Comparison of ENCODE assay signal across 16 cellular contexts in genomic region chr5:99187611-99188010, GRCh38.
A peak's percentile ranks its signal among the peaks of the same experiment; 100 is the strongest.
DNase-seq lines count a peak whose midpoint lies in the region; ATAC-seq and TF ChIP-seq lines count a peak whose summit lies in the region.
"Had no signal": no experiment of that assay in that cellular context is flagged by ENCODE, and none has a peak within 500 bp of the region (broad histone marks: within the 10 kb centered on the region; RNA-seq: fewer than 3 reads in every experiment).

No MANE protein-coding gene starts in this region.

- H3K9ac ChIP-seq in PC-3 (ENCODE audit: low read length) = no peak overlapping the region
- H3K9ac ChIP-seq: BLaER1, KMS-11 had no signal

- POLR2A ChIA-PET in A673 (lab: Charles Lee; ENCODE audit: low non-redundant PET) (no interaction called here), PC-3 (lab: Charles Lee; ENCODE audit: unreplicated experiment) (no interaction called here)

- BruUV-seq in A673 (replicated peaks; lab: Mats Ljungman, UMichigan) (no TSS peak), PC-3 (replicated peaks; lab: Mats Ljungman, UMichigan) (no TSS peak)

- no peaks in the 10 kb centered on the region for H3K4me1 ChIP-seq in A673 (ENCODE audit: insufficient read depth, low read length, poor library complexity, severe bottlenecking)
- peaks cover 4% of the 10 kb centered on the region for H3K4me1 ChIP-seq in foreskin keratinocyte
- H3K4me1 ChIP-seq in osteoblast (ENCODE audit: insufficient read depth, low read length) = no peaks in the 10 kb centered on the region
- H3K4me1 ChIP-seq in PC-3 (ENCODE audit: insufficient read depth, low read length) = no peaks in the 10 kb centered on the region
- H3K4me1 ChIP-seq: BLaER1 had no signal

- H3F3A ChIP-seq in PC-3 (ENCODE audit: low read length, unreplicated experiment) = no peaks in the 10 kb centered on the region

- H3K9me2 ChIP-seq in PC-3 (replicated peaks; ENCODE audit: low read length) = no peaks in the 10 kb centered on the region

- no peak overlapping the region for H3K27ac ChIP-seq in A673 (ENCODE audit: low read depth, low read length, poor library complexity, severe bottlenecking)
- no peak overlapping the region for H3K27ac ChIP-seq in foreskin keratinocyte
- no peak overlapping the region for H3K27ac ChIP-seq in osteoblast (ENCODE audit: low read depth, low read length)
- no peak overlapping the region for H3K27ac ChIP-seq in PC-3 (ENCODE audit: low read length)
- H3K27ac ChIP-seq: BLaER1, KMS-11 had no signal

- DNase-seq in A673 (ENCODE audit: low spot score) (peak; percentile 4), OCI-M1 (lab: John Stamatoyannopoulos, UW) (peak; percentile 19), foreskin keratinocyte (no peak), osteoblast (ENCODE audit: insufficient read length, low spot score, missing footprints) (no peak), COLO829 (ENCODE audit: low spot score) (no peak), PC-3 (no peak)
- DNase-seq: NCI-H1048, NCI-H1436 treated with DMSO at 0.1 percent for 48 hours, NCI-H2081 treated with DMSO at 0.1 percent for 48 hours, NCI-H345, NCI-H526, SHP77 treated with DMSO at 0.1 percent for 48 hours had no signal

- H4K20me1 ChIP-seq in osteoblast (ENCODE audit: insufficient read depth, low read length) (no peaks in the 10 kb centered on the region), PC-3 (ENCODE audit: low read length) (no peaks in the 10 kb centered on the region)
- H4K20me1 ChIP-seq: BLaER1 had no signal

- H3K79me2 ChIP-seq in osteoblast (ENCODE audit: insufficient read depth, low read length) (no peaks in the 10 kb centered on the region), PC-3 (ENCODE audit: low read length) (no peaks in the 10 kb centered on the region)

- H3K4me2 ChIP-seq in osteoblast (ENCODE audit: insufficient read depth, low read length) (no peak overlapping the region), PC-3 (ENCODE audit: low read length) (no peak overlapping the region)
- H3K4me2 ChIP-seq: BLaER1, GM23338, KMS-11 had no signal

- no peak overlapping the region for H2AFZ ChIP-seq in osteoblast (ENCODE audit: low read length)
- H2AFZ ChIP-seq in PC-3 (ENCODE audit: low read length) = no peak overlapping the region
- H2AFZ ChIP-seq: GM23338 had no signal

- no peak overlapping the region for H3K4me3 ChIP-seq in A673 (ENCODE audit: low read depth, low read length, poor library complexity, severe bottlenecking)
- no peak overlapping the region for H3K4me3 ChIP-seq in osteoblast (ENCODE audit: insufficient read depth, low read length)
- no peak overlapping the region for H3K4me3 ChIP-seq in PC-3 (ENCODE audit: low read length)
- H3K4me3 ChIP-seq: BLaER1, GM23338 had no signal

- H3K36me3 ChIP-seq in A673 (ENCODE audit: insufficient read depth, low read length, poor library complexity, severe bottlenecking) (no peaks in the 10 kb centered on the region), osteoblast (ENCODE audit: insufficient read depth, low read length) (no peaks in the 10 kb centered on the region), PC-3 (ENCODE audit: low read depth, low read length) (no peaks in the 10 kb centered on the region)
- H3K36me3 ChIP-seq: BLaER1 had no signal

- TF ChIP-seq CTCF in A673 (conservative IDR thresholded peaks at IDR 0.05; ENCODE audit: low read depth, low read length) (no peak), foreskin keratinocyte (conservative IDR thresholded peaks at IDR 0.05) (no peak), osteoblast (IDR thresholded peaks at IDR 0.05; ENCODE audit: extremely low read depth, low read depth, low read length) (no peak), PC-3 (conservative IDR thresholded peaks at IDR 0.05; ENCODE audit: low read depth, low read length) (no peak)

- intact Hi-C loops in A673 (cut with micrococcal nuclease; ENCODE audit: unreplicated experiment) (no loop called here), PC-3 (cut with micrococcal nuclease) (no loop called here)

- H3K27me3 ChIP-seq in A673 (replicated peaks; ENCODE audit: insufficient read depth, low read depth, low read length, poor library complexity) (no peaks in the 10 kb centered on the region), foreskin keratinocyte (peaks cover 4% of the 10 kb centered on the region), osteoblast (ENCODE audit: insufficient read depth, low read length) (no peaks in the 10 kb centered on the region), PC-3 (ENCODE audit: low read length) (no peaks in the 10 kb centered on the region; the same call in 1 of the 2 replicates)
- H3K27me3 ChIP-seq: BLaER1 had no signal

- H3K9me3 ChIP-seq in A673 (ENCODE audit: low read depth, low read length, poor library complexity, severe bottlenecking) = no peaks in the 10 kb centered on the region
- H3K9me3 ChIP-seq in osteoblast (ENCODE audit: low read depth, low read length) = no peaks in the 10 kb centered on the region
- no peaks in the 10 kb centered on the region for H3K9me3 ChIP-seq in PC-3 (ENCODE audit: low read length)
- H3K9me3 ChIP-seq: BLaER1 had no signal

- CTCF ChIA-PET in A673 (lab: Charles Lee) = no interaction called here
- CTCF ChIA-PET in PC-3 (lab: Charles Lee) = no interaction called here

- peak; percentile 54 for ATAC-seq in GM18867 (IDR thresholded peaks at IDR 0.05; ENCODE audit: unreplicated experiment)
- peak; percentile 48 for ATAC-seq in foreskin keratinocyte
- ATAC-seq in PC-3 = no peak
- ATAC-seq: GM23338 had no signal

Comparison
In these comparisons a context has a peak if more than half of its experiments do, and no peak if none do; other contexts are left out.
1. DNase-seq: peak in A673 (single experiment) and OCI-M1 (single experiment); none in foreskin keratinocyte (0 of 2), osteoblast (single experiment), COLO829 (single experiment) and PC-3 (single experiment).